ENCODE assay signal across 30 cellular contexts in the genomic region with DNA sequence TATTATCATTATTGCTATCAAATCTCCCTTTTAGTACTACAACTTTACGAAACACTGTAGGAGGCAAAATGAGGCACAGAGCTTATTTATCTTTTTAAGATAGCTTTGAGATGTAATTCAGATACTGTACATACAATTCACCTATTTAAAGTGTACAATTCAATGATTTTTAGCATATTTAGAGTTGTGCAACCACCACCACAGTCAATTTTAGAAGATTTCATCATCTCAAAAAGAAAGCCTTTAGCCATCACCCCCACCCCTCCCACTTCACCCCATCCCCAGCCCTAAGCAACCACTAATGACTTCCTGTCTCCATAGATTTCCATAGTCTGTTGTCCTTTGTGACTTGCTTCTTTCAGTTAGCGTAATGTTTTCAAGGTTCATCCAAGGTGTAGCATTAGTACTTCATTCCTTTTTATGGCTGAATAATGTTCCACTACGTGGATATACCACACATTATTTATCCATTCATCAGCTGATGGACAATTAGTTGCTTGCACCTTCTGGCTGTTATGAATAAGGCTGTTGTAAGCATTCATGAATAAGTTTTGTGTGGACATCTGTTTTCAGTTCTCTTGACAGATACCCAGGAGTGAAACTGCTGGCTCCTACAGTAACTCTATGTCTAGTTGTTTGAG. TPM values are rescaled to one million over a fixed set of nuclear protein-coding genes. Genes with fewer than 3 reads are reported as not detected.
"Had no signal": no experiment of that assay in that cellular context is flagged by ENCODE, and none has a peak within 500 bp of the region (broad histone marks: within the 10 kb centered on the region; RNA-seq: fewer than 3 reads in every experiment).

No MANE protein-coding gene starts in this region.

- H3K9me3 ChIP-seq: gastroesophageal sphincter, neutrophil, ovary, right lobe of liver, thoracic aorta, uterus had no signal

- DNase-seq: activated CD4-positive, alpha-beta T cell treated with anti-CD3 and anti-CD28 coated beads, Interleukin-2, amount 50 U/mL, for 1 hour; activated CD8-positive, alpha-beta T cell treated with anti-CD3 and anti-CD28 coated beads for 36 hours; activated gamma-delta T cell treated with Interleukin-2 at 50 U/mL for 16 hours; activated naive CD4-positive, alpha-beta T cell treated with anti-CD3 and anti-CD28 coated beads, Interleukin-2, amount 50 U/mL, for 16 hours; activated T-cell treated with anti-CD3 and anti-CD28 coated beads, Interleukin-2, amount 50 U/mL, for 4 hours; amniotic stem cell; brain microvascular endothelial cell; dorsolateral prefrontal cortex; effector memory CD8-positive, alpha-beta T cell; heart left ventricle; hypothalamus; immature natural killer cell; naive B cell; nephron progenitor cell; ovary; right lobe of liver; stimulated activated CD4-positive, alpha-beta T cell treated with anti-CD3 and anti-CD28 coated beads, Interleukin-2, amount 100 ng/mL, for 48 hours; uterus had no signal

- H3K27ac ChIP-seq: brain microvascular endothelial cell, coronary artery, dorsolateral prefrontal cortex, gastroesophageal sphincter, heart left ventricle, neutrophil, ovary, right lobe of liver, thoracic aorta, uterus had no signal

- ATAC-seq: activated CD8-positive, alpha-beta T cell treated with anti-CD3 and anti-CD28 coated beads for 36 hours; activated T-cell treated with anti-CD3 and anti-CD28 coated beads, Interleukin-2, amount 50 U/mL, for 4 hours; activated T-helper 17 cell treated with anti-CD3 and anti-CD28 coated beads, Interleukin-2, amount 50 U/mL, for 72 hours; effector memory CD8-positive, alpha-beta T cell; gastroesophageal sphincter; heart left ventricle; right lobe of liver; WTC11 had no signal

- H3K36me3 ChIP-seq: brain microvascular endothelial cell, gastroesophageal sphincter, heart left ventricle, neutrophil, ovary, right lobe of liver, thoracic aorta, uterus had no signal

- H3K4me3 ChIP-seq: coronary artery, dorsolateral prefrontal cortex, gastroesophageal sphincter, heart left ventricle, ovary, right lobe of liver, thoracic aorta, uterus had no signal

- H3K4me1 ChIP-seq: gastroesophageal sphincter, heart left ventricle, right lobe of liver, uterus had no signal

- FAIRE-seq: astrocyte, endothelial cell of umbilical vein had no signal

- H3K27me3 ChIP-seq: brain microvascular endothelial cell, dorsolateral prefrontal cortex, gastroesophageal sphincter, heart left ventricle, ovary, right lobe of liver, uterus had no signal

RNA-seq across cellular contexts. Expression of a gene that starts 9.4 kb away (rescaled TPM):
- total RNA-seq: activated CD8-positive, alpha-beta T cell treated with anti-CD3 and anti-CD28 coated beads for 36 hours; activated T-cell treated with anti-CD3 and anti-CD28 coated beads, Interleukin-2, amount 50 U/mL, for 4 hours; activated T-helper 17 cell treated with anti-CD3 and anti-CD28 coated beads, Interleukin-2, amount 50 U/mL, for 72 hours; astrocyte; cerebellum; endothelial cell of umbilical vein; fibroblast of villous mesenchyme; right lobe of liver; subcutaneous adipose tissue; WTC11 had no signal
- polyA plus RNA-seq: endothelial cell of umbilical vein, fibroblast of lung, immature natural killer cell had no signal

RNA-seq across cellular contexts. Expression of a gene that starts 23.8 kb away (rescaled TPM):
- total RNA-seq: activated CD8-positive, alpha-beta T cell treated with anti-CD3 and anti-CD28 coated beads for 36 hours; activated T-helper 17 cell treated with anti-CD3 and anti-CD28 coated beads, Interleukin-2, amount 50 U/mL, for 72 hours; endothelial cell of umbilical vein; fibroblast of villous mesenchyme had no signal
- polyA plus RNA-seq: endothelial cell of umbilical vein, immature natural killer cell had no signal
